Comparison of ENCODE assay signal across 1 cellular context in the genomic region with DNA sequence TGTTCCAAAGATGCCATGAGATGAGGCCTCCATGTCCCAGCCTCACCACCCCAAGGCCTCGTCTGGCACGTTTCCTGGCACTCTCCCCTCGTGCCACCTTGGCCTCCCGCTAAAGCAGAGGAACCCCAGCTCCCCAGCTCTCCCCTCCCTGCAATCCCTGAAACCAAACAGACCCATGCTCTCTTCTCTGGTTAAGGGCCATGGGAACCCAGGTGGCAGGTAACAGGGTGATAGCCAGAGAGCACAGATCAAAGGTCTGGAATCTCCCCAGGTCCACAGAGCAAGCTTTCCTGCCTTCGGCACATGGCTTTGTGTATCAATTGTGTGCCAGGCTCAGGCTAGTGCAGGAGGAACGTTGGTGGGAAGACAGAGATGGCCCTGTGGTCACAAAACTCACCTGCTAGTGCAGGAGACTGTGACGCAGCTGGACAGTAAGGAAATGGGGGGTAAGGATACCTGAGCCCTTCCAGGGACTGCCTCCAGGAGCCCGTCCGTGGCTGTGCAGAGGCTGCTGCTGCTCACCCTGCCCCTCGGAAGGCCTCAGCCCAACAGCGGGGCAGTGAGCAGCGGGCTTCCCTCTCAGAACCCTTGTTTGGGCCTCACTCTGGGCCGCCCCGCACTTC.
TF ChIP-seq lines count a peak whose summit lies in the region.

No MANE protein-coding gene starts in this region.

TF ChIP-seq in SK-N-SH, 30 proteins besides CTCF, POLR2A, EP300 and RAD21 (continued from another document):
- TF ChIP-seq SIN3A (IDR thresholded peaks at IDR 0.05; ENCODE audit: borderline replicate concordance, low read depth, low read length) (no peak), TAF1 (IDR thresholded peaks at IDR 0.05; ENCODE audit: borderline replicate concordance, low read depth, low read length) (no peak), TCF12 (IDR thresholded peaks at IDR 0.05) (no peak), CHD2 (IDR thresholded peaks at IDR 0.05; ENCODE audit: low read length, partially characterized antibody) (no peak), MXI1 (IDR thresholded peaks at IDR 0.05; ENCODE audit: low read depth, low read length) (no peak), RFX5 (IDR thresholded peaks at IDR 0.05; ENCODE audit: low read length) (no peak), NFIC (IDR thresholded peaks at IDR 0.05; ENCODE audit: borderline replicate concordance) (no peak), FOSL2 (IDR thresholded peaks at IDR 0.05; ENCODE audit: borderline replicate concordance, low read depth) (no peak)
- TF ChIP-seq, protein P1, sequence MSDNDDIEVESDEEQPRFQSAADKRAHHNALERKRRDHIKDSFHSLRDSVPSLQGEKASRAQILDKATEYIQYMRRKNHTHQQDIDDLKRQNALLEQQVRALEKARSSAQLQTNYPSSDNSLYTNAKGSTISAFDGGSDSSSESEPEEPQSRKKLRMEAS (IDR thresholded peaks at IDR 0.05; ENCODE audit: low read depth) = no peak
